Comparison of ENCODE assay signal across 18 cellular contexts in genomic region chr11:2122222-2122906, GRCh38. TPM values are rescaled to one million over a fixed set of nuclear protein-coding genes. Genes with fewer than 3 reads are reported as not detected.
DNase-seq lines count a peak whose midpoint lies in the region; ATAC-seq and TF ChIP-seq lines count a peak whose summit lies in the region.
"Had no signal": no experiment of that assay in that cellular context is flagged by ENCODE, and none has a peak within 500 bp of the region (broad histone marks: within the 10 kb centered on the region; RNA-seq: fewer than 3 reads in every experiment).

No MANE protein-coding gene starts in this region.

- H3K9me3 ChIP-seq in mesodermal cell (ENCODE audit: control insufficient read depth, low read length) (no peaks in the 10 kb centered on the region), transverse colon (peaks cover 0 to under 1% of the 10 kb centered on the region in 2 donors)
- H3K9me3 ChIP-seq: vagina had no signal

- TF ChIP-seq POLR2A in transverse colon (IDR thresholded peaks at IDR 0.05) = no peak

- H3K27me3 ChIP-seq in transverse colon = peaks cover 33% of the 10 kb centered on the region
- H3K27me3 ChIP-seq: vagina had no signal

- H3K27ac ChIP-seq in mesodermal cell (ENCODE audit: low read depth, low read length, severe bottlenecking) (peak overlapping the region; percentile 46), transverse colon (no peak overlapping the region)
- H3K27ac ChIP-seq: neural progenitor cell, vagina had no signal

- H3K36me3 ChIP-seq in mesodermal cell (ENCODE audit: control insufficient read depth, insufficient read depth, low read length) = no peaks in the 10 kb centered on the region
- no peaks in the 10 kb centered on the region for H3K36me3 ChIP-seq in transverse colon
- H3K36me3 ChIP-seq: neural progenitor cell, vagina had no signal

- DNase-seq in AG04449 (ENCODE audit: low read depth, low spot score) (peak; percentile 24), HuH-7 (ENCODE audit: low spot score) (peak; percentile 62), cardiac fibroblast (ENCODE audit: low read depth in 2 of 2) (peak; percentile 19 to 57), SKM-1 (lab: John Stamatoyannopoulos, UW; ENCODE audit: unreplicated experiment) (no peak), hypothalamus (lab: John Stamatoyannopoulos, UW) (no peak), transverse colon (no peak)
- DNase-seq: ACHN, cortex of kidney, DMS79 treated with DMSO at 0.1 percent for 48 hours, NCI-H1436, NCI-H526 treated with DMSO at 0.1 percent for 48 hours had no signal

- H3K4me1 ChIP-seq in mesodermal cell (ENCODE audit: control insufficient read depth, insufficient read depth, low read length, poor library complexity, severe bottlenecking) (peaks cover 21% of the 10 kb centered on the region), transverse colon (no peaks in the 10 kb centered on the region)
- H3K4me1 ChIP-seq: vagina had no signal

- no peak for ATAC-seq in GM19395 (IDR thresholded peaks at IDR 0.05; ENCODE audit: unreplicated experiment)

- TF ChIP-seq EP300 in transverse colon (IDR thresholded peaks at IDR 0.05; ENCODE audit: low read depth) = no peak

- CTCF ChIA-PET in AG04449 (lab: Yijun Ruan, JAX) = interaction anchor here (1.0 kb wide), 1 partner anchor 33 kb away, joined by 3 read pairs; no protein-coding TSS in a partner anchor

- POLR2A ChIA-PET in AG04449 (lab: Yijun Ruan, JAX) = no interaction called here

- intact Hi-C loops in transverse colon (cut with DNase I; ENCODE audit: low total_unique reads) = no loop called here

- H3K4me3 ChIP-seq in AG04449 (ENCODE audit: low read depth, low read length) (no peak overlapping the region), cardiac fibroblast (replicated peaks in 1 of 2; ENCODE audit: low read depth in 2 of 2, low read length in 2 of 2) (no peak overlapping the region), mesodermal cell (ENCODE audit: extremely low read depth, insufficient read depth, low read length, poor library complexity, severe bottlenecking) (no peak overlapping the region), transverse colon (no peak overlapping the region)
- H3K4me3 ChIP-seq: neural progenitor cell, vagina had no signal

- no peak for TF ChIP-seq CTCF in AG04449 (IDR thresholded peaks at IDR 0.05; ENCODE audit: insufficient read depth, low read length, missing control alignments)
- TF ChIP-seq CTCF in cardiac fibroblast (IDR thresholded peaks at IDR 0.05; ENCODE audit: low read depth, low read length) = no peak
- no peak for TF ChIP-seq CTCF in transverse colon (IDR thresholded peaks at IDR 0.05)

- in situ Hi-C loops in transverse colon (cut with MboI; ENCODE audit: low pct_ligation_motif_present in 1 of 4, low pct_unique_long_range_greater_than_20kb in 1 of 4, low sequenced_read_pairs in 3 of 4) = no loop called here

- 47 to 63% methylated on average over 10 to 17 of the region's 19 CpGs for WGBS in mesodermal cell (ENCODE audit: insufficient coverage in 2 of 2), 2 experiments
- 31% methylated on average over 18 of the region's 19 CpGs; no CpG with 5 or more reads in 1 of the 2 donors for WGBS in transverse colon (ENCODE audit: low coverage in 1 of 2), 2 donors

RNA-seq across cellular contexts. Expression of gene IGF2, which starts 16.8 kb away (rescaled TPM):
- polyA plus RNA-seq in mesodermal cell (2013, experiment 1 of 2) = 516 TPM
- 616 TPM for polyA plus RNA-seq in mesodermal cell (2013, experiment 2 of 2)
- total RNA-seq in transverse colon = 10 to 100 TPM in 3 of 4 donors, 1 to 10 TPM in 1; 8.2 to 19.8 (median 12.2) TPM
- polyA plus RNA-seq: IgD-negative memory B cell had no signal

RNA-seq across cellular contexts. Expression of gene INS, which starts 38.6 kb away (rescaled TPM):
- polyA plus RNA-seq in mesodermal cell (2013, experiment 1 of 2) = not detected
- not detected for polyA plus RNA-seq in mesodermal cell (2013, experiment 2 of 2)
- total RNA-seq in transverse colon = not detected
- total RNA-seq: glomerular endothelial cell, vagina had no signal
- polyA plus RNA-seq: IgD-negative memory B cell had no signal

RNA-seq across cellular contexts. Expression of gene TH, which starts 49.3 kb away (rescaled TPM):
- polyA plus RNA-seq in mesodermal cell (2013, experiment 1 of 2) = 0.81 TPM
- 0.51 TPM for polyA plus RNA-seq in mesodermal cell (2013, experiment 2 of 2)
- total RNA-seq in transverse colon = not detected
- total RNA-seq: liver had no signal
- polyA plus RNA-seq: IgD-negative memory B cell had no signal

Comparison
In these comparisons a context has a peak if more than half of its experiments do, and no peak if none do; other contexts are left out.
1. DNase-seq: peak in AG04449 (single experiment), HuH-7 (single experiment) and cardiac fibroblast (2 of 2); none in SKM-1 (single experiment), hypothalamus (0 of 51) and transverse colon (single experiment).